ENCODE assay signal across 1 cellular context in genomic region chr9:33393581-33393980, GRCh38.
TF ChIP-seq lines count a peak whose summit lies in the region.

No MANE protein-coding gene starts in this region.

TF ChIP-seq in IMR-90, 13 proteins besides CTCF, POLR2A, EP300 and RAD21:
- TF ChIP-seq USF2 (IDR thresholded peaks at IDR 0.05; ENCODE audit: low read depth, low read length), result no peak
- TF ChIP-seq BHLHE40 (IDR thresholded peaks at IDR 0.05; ENCODE audit: low read depth, low read length), result no peak
- no peak for TF ChIP-seq RCOR1 (IDR thresholded peaks at IDR 0.05; ENCODE audit: insufficient replicate concordance, low read length)
- no peak for TF ChIP-seq SMC3 (IDR thresholded peaks at IDR 0.05; ENCODE audit: low read depth, low read length)
- no peak for TF ChIP-seq MAZ (IDR thresholded peaks at IDR 0.05; ENCODE audit: borderline replicate concordance, low read depth, low read length)
